Comparison of ENCODE assay signal across 8 cellular contexts in the genomic region with DNA sequence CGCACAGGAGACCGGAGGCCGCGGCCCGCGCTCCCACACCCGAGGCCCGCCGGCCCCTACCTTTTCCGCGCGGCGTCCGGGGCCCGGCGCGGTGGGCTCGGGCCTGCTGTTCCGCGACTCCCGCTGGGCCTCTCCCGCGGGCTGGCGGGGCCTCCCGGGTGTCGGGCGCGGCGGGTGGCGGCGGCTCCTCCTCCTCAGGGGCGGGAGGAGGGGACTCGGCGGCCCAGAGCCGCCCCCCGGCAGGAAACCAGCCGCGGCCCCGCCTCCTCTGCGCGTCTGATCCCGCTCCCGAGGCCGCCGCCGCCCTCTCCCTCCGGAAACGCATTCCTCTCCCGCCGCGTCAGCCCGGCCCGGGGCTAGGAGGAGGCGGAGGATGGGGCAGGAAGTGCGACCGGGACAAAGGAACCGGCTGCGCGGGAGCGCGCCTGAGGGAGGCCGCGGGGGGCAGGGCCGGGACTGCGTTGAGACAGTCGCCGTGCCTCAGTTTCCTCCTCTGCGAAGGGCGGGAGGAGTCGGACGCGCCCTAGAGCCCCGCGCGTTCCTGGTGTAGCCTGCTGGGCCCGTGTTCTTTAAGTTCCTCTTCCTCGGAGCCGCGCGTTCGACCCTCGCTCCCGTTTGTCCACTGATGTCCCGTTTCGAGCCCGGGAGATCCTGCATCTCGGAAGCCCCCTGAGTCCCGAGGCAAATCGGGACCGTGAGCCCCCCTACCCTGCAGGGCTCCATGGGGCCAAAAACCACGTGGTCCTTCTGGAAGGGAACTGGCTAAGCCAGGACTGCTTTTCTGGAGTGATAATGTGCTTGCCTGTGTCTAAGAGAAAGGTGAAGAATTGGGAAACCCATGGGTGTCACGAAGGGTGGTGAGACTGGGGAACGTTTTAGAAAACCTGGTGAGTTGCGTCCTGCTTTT. TPM values are rescaled to one million over a fixed set of nuclear protein-coding genes. Genes with fewer than 3 reads are reported as not detected.
DNase-seq lines count a peak whose midpoint lies in the region; ATAC-seq and TF ChIP-seq lines count a peak whose summit lies in the region.

Gene ITGB1 (minus strand): TSS at position 146 of the 907 bp plus-strand sequence. CDS start 22,672 bp downstream, outside the sequence.

- peak within 1 kb of the TSS; percentile 98 for H3K27ac Mint-ChIP-seq in HFFc6
- peak within 1 kb of the TSS; percentile 92 for H3K27ac Mint-ChIP-seq in activated naive CD8-positive, alpha-beta T cell

- TF ChIP-seq EP300 in SK-N-SH (IDR thresholded peaks at IDR 0.05; ENCODE audit: borderline replicate concordance in 1 of 2, low read depth in 1 of 2, low read length in 1 of 2) = peak; percentile 11 to 61; a peak in 1 of 4 replicates

- peaks cover 12 to 26% of the 10 kb centered on the region in 2 experiments for H3K4me1 ChIP-seq in SK-N-SH (ENCODE audit: control insufficient read depth in 1 of 2, insufficient read depth in 2 of 2, low read depth in 1 of 2, low read length in 1 of 2)

- H3K4me3 ChIP-seq in SK-N-SH (ENCODE audit: low read depth in 2 of 2, low read length in 1 of 2) = peak within 1 kb of the TSS; percentile 78 to 95

- H3K27me3 Mint-ChIP-seq in HFFc6 (ENCODE audit: insufficient read depth) = no peaks in the 10 kb centered on the region; the same call in 1 of the 2 replicates
- no peaks in the 10 kb centered on the region for H3K27me3 Mint-ChIP-seq in activated naive CD8-positive, alpha-beta T cell

- H3K79me2 ChIP-seq in SK-N-SH (ENCODE audit: insufficient read depth) = peaks cover 75% of the 10 kb centered on the region

- DNase-seq in GM04503 (ENCODE audit: low read depth) (peak; percentile 69), HFFc6 (peak; percentile 94), NCI-H1092 (lab: John Stamatoyannopoulos, UW) (peak; percentile 89), SK-N-SH (peak; percentile 96), glomerular visceral epithelial cell (ENCODE audit: extremely low spot score) (peak; percentile 98), omental fat pad (ENCODE audit: low spot score) (peak; percentile 82)

- H3K27me3 ChIP-seq in SK-N-SH (ENCODE audit: insufficient read depth) = no peaks in the 10 kb centered on the region

- H3K9me3 Mint-ChIP-seq in HFFc6 = no peaks in the 10 kb centered on the region
- no peaks in the 10 kb centered on the region for H3K9me3 Mint-ChIP-seq in activated naive CD8-positive, alpha-beta T cell (ENCODE audit: low read depth)

- H3K27ac ChIP-seq in SK-N-SH (ENCODE audit: low read depth in 2 of 2, low read length in 1 of 2) = peak within 1 kb of the TSS; percentile 93 to 98
- peak within 1 kb of the TSS; percentile 87 for H3K27ac ChIP-seq in temporal lobe (ENCODE audit: low read depth, low read length)

- no peak within 1 kb of the TSS for H2AFZ ChIP-seq in SK-N-SH (ENCODE audit: low read depth)

- H3F3A ChIP-seq in SK-N-SH (replicated peaks; ENCODE audit: insufficient read depth) = peaks cover 27% of the 10 kb centered on the region

- TF ChIP-seq CTCF in HFFc6 (IDR thresholded peaks at IDR 0.05) (no peak), SK-N-SH (IDR thresholded peaks at IDR 0.05) (no peak), omental fat pad (IDR thresholded peaks at IDR 0.05) (no peak)

- H3K4me3 Mint-ChIP-seq in HFFc6 = peak within 1 kb of the TSS; percentile 94
- peak within 1 kb of the TSS; percentile 89 for H3K4me3 Mint-ChIP-seq in activated naive CD8-positive, alpha-beta T cell

- TF ChIP-seq RAD21 in SK-N-SH (IDR thresholded peaks at IDR 0.05; ENCODE audit: low read length) = no peak

- peak; percentile 96 for ATAC-seq in omental fat pad (ENCODE audit: low FRiP score)

- peaks cover 6 to 11% of the 10 kb centered on the region in 2 experiments for H3K36me3 ChIP-seq in SK-N-SH (replicated peaks in 1 of 2; ENCODE audit: control insufficient read depth in 1 of 2, insufficient read depth in 2 of 2, low read length in 1 of 2)

- H3K36me3 Mint-ChIP-seq in HFFc6 (ENCODE audit: low read depth) = peaks cover 26% of the 10 kb centered on the region
- H3K36me3 Mint-ChIP-seq in activated naive CD8-positive, alpha-beta T cell = no peaks in the 10 kb centered on the region

- H3K4me1 Mint-ChIP-seq in HFFc6 (ENCODE audit: low read depth) = peaks cover 78% of the 10 kb centered on the region
- H3K4me1 Mint-ChIP-seq in activated naive CD8-positive, alpha-beta T cell (ENCODE audit: low read depth) = peaks cover 51% of the 10 kb centered on the region

- H4K20me1 ChIP-seq in SK-N-SH (ENCODE audit: insufficient read depth) = peaks cover 43% of the 10 kb centered on the region

- H3K9ac ChIP-seq in SK-N-SH = peak within 1 kb of the TSS; percentile 98

- no peaks in the 10 kb centered on the region for H3K9me3 ChIP-seq in SK-N-SH

- 1% methylated on average over 17 of the region's 94 CpGs for WGBS in SK-N-SH (ENCODE audit: low lambda C conversion rate)

- H3K9me2 ChIP-seq in SK-N-SH = no peaks in the 10 kb centered on the region

- CTCF ChIA-PET in SK-N-SH (lab: Yijun Ruan, JAX) = interaction anchor here (1.4 kb wide), 1 partner anchor 20 kb away, joined by 3 read pairs; no protein-coding TSS in a partner anchor

- POLR2A ChIA-PET in SK-N-SH (lab: Yijun Ruan, JAX) = interaction anchor here (1.2 to 1.8 kb wide), 2 partner anchors 20 to 22 kb away, joined by 4 to 15 read pairs; no protein-coding TSS in a partner anchor

- H3K4me2 ChIP-seq in SK-N-SH = peak within 1 kb of the TSS; percentile 79

TF ChIP-seq in SK-N-SH, 30 proteins besides CTCF, POLR2A, EP300 and RAD21 (continues in another document):
- peak; percentile 34; the same call in 1 of the 2 replicates for TF ChIP-seq MEF2A (IDR thresholded peaks at IDR 0.05; ENCODE audit: borderline replicate concordance, low read depth)
- TF ChIP-seq SIN3A (IDR thresholded peaks at IDR 0.05; ENCODE audit: borderline replicate concordance, low read depth, low read length) = 0 out of 2 replicates have a peak, but pooled peaks have one; percentile 52
- TF ChIP-seq, protein P1, sequence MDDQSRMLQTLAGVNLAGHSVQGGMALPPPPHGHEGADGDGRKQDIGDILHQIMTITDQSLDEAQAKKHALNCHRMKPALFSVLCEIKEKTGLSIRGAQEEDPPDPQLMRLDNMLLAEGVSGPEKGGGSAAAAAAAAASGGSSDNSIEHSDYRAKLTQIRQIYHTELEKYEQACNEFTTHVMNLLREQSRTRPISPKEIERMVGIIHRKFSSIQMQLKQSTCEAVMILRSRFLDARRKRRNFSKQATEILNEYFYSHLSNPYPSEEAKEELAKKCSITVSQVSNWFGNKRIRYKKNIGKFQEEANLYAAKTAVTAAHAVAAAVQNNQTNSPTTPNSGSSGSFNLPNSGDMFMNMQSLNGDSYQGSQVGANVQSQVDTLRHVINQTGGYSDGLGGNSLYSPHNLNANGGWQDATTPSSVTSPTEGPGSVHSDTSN (IDR thresholded peaks at IDR 0.05) = peak; percentile 42; the same call in 1 of the 2 replicates
- TF ChIP-seq RCOR1 (IDR thresholded peaks at IDR 0.05; ENCODE audit: low read length) = no peak
- peak; percentile 21; the same call in 1 of the 2 replicates for TF ChIP-seq NFIC (IDR thresholded peaks at IDR 0.05; ENCODE audit: borderline replicate concordance)
- no peak for TF ChIP-seq GATA2 (CRISPR knock-in tag; IDR thresholded peaks at IDR 0.05)
- no peak for TF ChIP-seq EZH2phosphoT487 (IDR thresholded peaks at IDR 0.05; ENCODE audit: borderline replicate concordance, low read depth)
- TF ChIP-seq IRF3 (IDR thresholded peaks at IDR 0.05; ENCODE audit: low read depth, low read length) = no peak
- no peak for TF ChIP-seq RFX5 (IDR thresholded peaks at IDR 0.05; ENCODE audit: low read length)
- TF ChIP-seq, protein P2, sequence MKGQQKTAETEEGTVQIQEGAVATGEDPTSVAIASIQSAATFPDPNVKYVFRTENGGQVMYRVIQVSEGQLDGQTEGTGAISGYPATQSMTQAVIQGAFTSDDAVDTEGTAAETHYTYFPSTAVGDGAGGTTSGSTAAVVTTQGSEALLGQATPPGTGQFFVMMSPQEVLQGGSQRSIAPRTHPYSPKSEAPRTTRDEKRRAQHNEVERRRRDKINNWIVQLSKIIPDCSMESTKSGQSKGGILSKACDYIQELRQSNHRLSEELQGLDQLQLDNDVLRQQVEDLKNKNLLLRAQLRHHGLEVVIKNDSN (IDR thresholded peaks at IDR 0.05; ENCODE audit: borderline replicate concordance, low read depth) = peak; percentile 48; the same call in 1 of the 2 replicates
- TF ChIP-seq MXI1 (IDR thresholded peaks at IDR 0.05; ENCODE audit: low read depth, low read length) = peak; percentile 90
- TF ChIP-seq TEAD4 (IDR thresholded peaks at IDR 0.05; ENCODE audit: borderline replicate concordance, insufficient read depth) = peak; percentile 87
- no peak for TF ChIP-seq FOXM1 (IDR thresholded peaks at IDR 0.05; ENCODE audit: low read depth)
- TF ChIP-seq CHD2 (IDR thresholded peaks at IDR 0.05; ENCODE audit: low read length, partially characterized antibody) = peak; percentile 29
- TF ChIP-seq MAX (IDR thresholded peaks at IDR 0.05; ENCODE audit: low read depth) = peak; percentile 86
- no peak for TF ChIP-seq SMC3 (IDR thresholded peaks at IDR 0.05; ENCODE audit: low read depth, low read length)
- TF ChIP-seq RXRA (IDR thresholded peaks at IDR 0.05; ENCODE audit: borderline replicate concordance, low read depth) = peak; percentile 38; the same call in 1 of the 2 replicates
- peak; percentile 75 for TF ChIP-seq TAF1 (IDR thresholded peaks at IDR 0.05; ENCODE audit: borderline replicate concordance, low read depth, low read length)

RNA-seq across cellular contexts. Expression of gene ITGB1, which starts in this region (rescaled TPM):
- 1,000 to 10,000 TPM; 1,442 to 1,960 (median 1,623) TPM for total RNA-seq in HFFc6 (2021; fragmentation: NEBNext Ultra II Directional; extraction: Animal tissue kit (Norgen Biotek cat#: 25700))
- 666 and 846 TPM in 2 replicates for polyA plus RNA-seq in SK-N-SH (2012; rRNA removed)
- polyA plus RNA-seq in SK-N-SH (2012; cell fraction: cytosol; rRNA removed) = 1,012 and 1,342 TPM in 2 replicates
- polyA plus RNA-seq in SK-N-SH (2012; cell fraction: nucleus; rRNA removed) = 162 and 438 TPM in 2 replicates
- total RNA-seq in omental fat pad (100 to 1,000 TPM; 527 to 873 (median 677) TPM), temporal lobe (66.4 TPM)

Comparison
In these comparisons a context has a peak if more than half of its experiments do, and no peak if none do; other contexts are left out.
1. Peak in every context shown above with its lines: DNase-seq, ATAC-seq, H3K4me3 ChIP-seq and H3K27ac ChIP-seq.